Comparison of ENCODE assay signal across 8 cellular contexts in genomic region chr22:46070215-46070721, GRCh38.
DNase-seq lines count a peak whose midpoint lies in the region; ATAC-seq and TF ChIP-seq lines count a peak whose summit lies in the region.

No MANE protein-coding gene starts in this region.

- TF ChIP-seq CTCF in IMR-90 (conservative IDR thresholded peaks at IDR 0.05; ENCODE audit: low read depth, low read length): no peak
- no peak for TF ChIP-seq CTCF in right atrium auricular region (IDR thresholded peaks at IDR 0.05)
- TF ChIP-seq CTCF in gastrocnemius medialis (IDR thresholded peaks at IDR 0.05 in 4 of 5, conservative IDR thresholded peaks at IDR 0.05 in 1 of 5): no peak

- intact Hi-C loops in IMR-90 (cut with micrococcal nuclease): loop anchor here (5.0 kb wide), 1 partner anchor 47 kb away; no protein-coding TSS in a partner anchor
- intact Hi-C loops in gastrocnemius medialis (cut with DNase I; ENCODE audit: low total_unique reads): loop anchor here (2.0 kb wide), 1 partner anchor 15 kb away; no protein-coding TSS in a partner anchor

- peaks cover 5% of the 10 kb centered on the region for H3K36me3 Mint-ChIP-seq in activated T-helper 17 cell treated with anti-CD3 and anti-CD28 coated beads, Interleukin-2, amount 50 U/mL, for 72 hours (ENCODE audit: low read depth)

- H3K4ac ChIP-seq in IMR-90 (ENCODE audit: low read depth, low read length): peak overlapping the region; percentile 96

- POLR2A ChIA-PET in IMR-90 (lab: Charles Lee; ENCODE audit: unreplicated experiment): interaction anchor here (0.6 kb wide), 1 partner anchor 58 kb away, joined by 3 read pairs; no protein-coding TSS in a partner anchor

- H3K27ac Mint-ChIP-seq in activated T-helper 17 cell treated with anti-CD3 and anti-CD28 coated beads, Interleukin-2, amount 50 U/mL, for 72 hours: peak overlapping the region; percentile 89

- peaks cover 30% of the 10 kb centered on the region for H3K4me1 Mint-ChIP-seq in activated T-helper 17 cell treated with anti-CD3 and anti-CD28 coated beads, Interleukin-2, amount 50 U/mL, for 72 hours

- H3K27me3 Mint-ChIP-seq in activated T-helper 17 cell treated with anti-CD3 and anti-CD28 coated beads, Interleukin-2, amount 50 U/mL, for 72 hours: no peaks in the 10 kb centered on the region

- peak overlapping the region; percentile 88 for H2AFZ ChIP-seq in IMR-90 (replicated peaks; ENCODE audit: low read length, poor library complexity)

- H2AK9ac ChIP-seq in IMR-90 (replicated peaks; ENCODE audit: low read depth, low read length, poor library complexity): peak overlapping the region; percentile 96

- 0 out of 2 replicates have a peak overlapping the region, but pooled peaks have one; percentile 30 for H2BK20ac ChIP-seq in IMR-90 (ENCODE audit: low read depth, low read length)

- H3K36me3 ChIP-seq in ES-I3 (ENCODE audit: insufficient read depth, low read length): no peaks in the 10 kb centered on the region
- H3K36me3 ChIP-seq in IMR-90 (ENCODE audit: control insufficient read depth, insufficient read depth, low read length): peaks cover 12% of the 10 kb centered on the region
- H3K36me3 ChIP-seq in right atrium auricular region: no peaks in the 10 kb centered on the region
- no peaks in the 10 kb centered on the region for H3K36me3 ChIP-seq in gastrocnemius medialis

- peak overlapping the region; percentile 84 to 87 for H4K8ac ChIP-seq in IMR-90 (ENCODE audit: low read depth in 2 of 2, low read length in 2 of 2)

- in situ Hi-C loops in IMR-90 (cut with MboI; ENCODE audit: low sequenced_read_pairs): no loop called here
- in situ Hi-C loops in gastrocnemius medialis (cut with MboI; ENCODE audit: low sequenced_read_pairs in 4 of 4): no loop called here

- peaks cover 9 to 37% of the 10 kb centered on the region in 2 experiments for H3K79me1 ChIP-seq in IMR-90 (ENCODE audit: low read depth in 1 of 2, low read length in 2 of 2)

- H2BK120ac ChIP-seq in IMR-90 (ENCODE audit: low read depth, low read length): peak overlapping the region; percentile 85; the same call in 1 of the 2 replicates

- H3K27ac ChIP-seq in IMR-90 (ENCODE audit: insufficient read depth, low read length) (peak overlapping the region; percentile 99), right atrium auricular region (peak overlapping the region; percentile 100), gastrocnemius medialis (peak overlapping the region; percentile 98 to 99 (median 98))

- peak; percentile 2 for ATAC-seq in IMR-90 (ENCODE audit: low read depth)
- peak; percentile 50 for ATAC-seq in activated T-helper 17 cell treated with anti-CD3 and anti-CD28 coated beads, Interleukin-2, amount 50 U/mL, for 72 hours (replicated peaks)
- peak; percentile 18 to 24 for ATAC-seq in gastrocnemius medialis
- no peak for ATAC-seq in HG02973 (IDR thresholded peaks at IDR 0.05; ENCODE audit: unreplicated experiment)
- ATAC-seq in HG03460 (IDR thresholded peaks at IDR 0.05; ENCODE audit: unreplicated experiment): no peak

- DNase-seq in IMR-90 (peak; percentile 42), right atrium auricular region (ENCODE audit: low spot score) (peak; percentile 87), gastrocnemius medialis (peak in 1 of 2 donors; percentile 85), GM19240 (ENCODE audit: insufficient read length, low spot score) (no peak)

- peaks cover 9% of the 10 kb centered on the region for H3K9me1 ChIP-seq in IMR-90 (ENCODE audit: insufficient read depth, low read length)

- CTCF ChIA-PET in IMR-90 (lab: Yijun Ruan, JAX): no interaction called here

- H3K18ac ChIP-seq in IMR-90 (ENCODE audit: low read depth, low read length): peak overlapping the region; percentile 20; the same call in 1 of the 2 replicates

- peak overlapping the region; percentile 97 for H3K23ac ChIP-seq in IMR-90 (ENCODE audit: low read depth, low read length)

- dilution Hi-C loops in IMR-90 (cut with HindIII; ENCODE audit: low sequenced_read_pairs, unreplicated experiment): no loop called here

- H3K14ac ChIP-seq in IMR-90 (replicated peaks; ENCODE audit: low read depth, low read length): peak overlapping the region; percentile 95

- no peaks in the 10 kb centered on the region for H3K9me3 Mint-ChIP-seq in activated T-helper 17 cell treated with anti-CD3 and anti-CD28 coated beads, Interleukin-2, amount 50 U/mL, for 72 hours

- H3K4me3 Mint-ChIP-seq in activated T-helper 17 cell treated with anti-CD3 and anti-CD28 coated beads, Interleukin-2, amount 50 U/mL, for 72 hours: peak overlapping the region; percentile 89

- peak overlapping the region; percentile 81 for H3K56ac ChIP-seq in IMR-90 (ENCODE audit: extremely low read depth, insufficient read depth, low read length)

- H3K4me3 ChIP-seq in IMR-90 (ENCODE audit: insufficient read depth, low read depth, low read length): peak overlapping the region; percentile 81
- H3K4me3 ChIP-seq in right atrium auricular region: peak overlapping the region; percentile 82 to 90
- peak overlapping the region; percentile 74 to 90 (median 85) for H3K4me3 ChIP-seq in gastrocnemius medialis

- peak overlapping the region; percentile 35; the same call in 1 of the 2 replicates for H4K5ac ChIP-seq in IMR-90 (ENCODE audit: low read depth, low read length)

- 0% methylated on average over 32 of the region's 44 CpGs; no CpG with 5 or more reads in 1 of the 2 experiments for WGBS in IMR-90 (ENCODE audit: extremely low coverage in 2 of 2, insufficient read length in 1 of 2), 2 experiments

- peak overlapping the region; percentile 92 for H3K4me2 ChIP-seq in IMR-90 (ENCODE audit: low read depth, low read length)

- no peak for TF ChIP-seq RAD21 in IMR-90 (IDR thresholded peaks at IDR 0.05; ENCODE audit: low read length)

- BruUV-seq in IMR-90 (replicated peaks; lab: Mats Ljungman, UMichigan): no TSS peak

- TF ChIP-seq POLR2A in IMR-90 (IDR thresholded peaks at IDR 0.05; ENCODE audit: low read depth, low read length) (no peak), gastrocnemius medialis (IDR thresholded peaks at IDR 0.05) (no peak)

- H3K9ac ChIP-seq in ES-I3 (ENCODE audit: low read depth, low read length) (peak overlapping the region; percentile 83), IMR-90 (ENCODE audit: low read depth, low read length) (peak overlapping the region; percentile 95)

- H3K9me3 ChIP-seq in ES-I3 (ENCODE audit: control insufficient read depth, insufficient read depth, low read length) (no peaks in the 10 kb centered on the region), IMR-90 (ENCODE audit: control insufficient read depth, insufficient read depth, low read length) (no peaks in the 10 kb centered on the region), right atrium auricular region (no peaks in the 10 kb centered on the region), gastrocnemius medialis (no peaks in the 10 kb centered on the region)

- H2BK5ac ChIP-seq in IMR-90 (ENCODE audit: low read depth, low read length, poor library complexity, severe bottlenecking): peak overlapping the region; percentile 92

- H4K20me1 ChIP-seq in IMR-90 (ENCODE audit: insufficient read depth, low read length): peaks cover 23% of the 10 kb centered on the region

- peak overlapping the region; percentile 40; the same call in 1 of the 3 replicates for H2BK15ac ChIP-seq in IMR-90 (ENCODE audit: low read depth, low read length)

- H4K91ac ChIP-seq in IMR-90 (ENCODE audit: insufficient read depth, low read depth, low read length): peak overlapping the region; percentile 94

- H2AK5ac ChIP-seq in IMR-90 (ENCODE audit: low read depth, low read length): peak overlapping the region; percentile 85

- H3K27me3 ChIP-seq in IMR-90 (ENCODE audit: control insufficient read depth, insufficient read depth, low read length) (no peaks in the 10 kb centered on the region), right atrium auricular region (no peaks in the 10 kb centered on the region), gastrocnemius medialis (no peaks in the 10 kb centered on the region)

- H3K4me1 ChIP-seq in ES-I3 (ENCODE audit: insufficient read depth, low read length) (0 out of 2 replicates have a peak, but pooled peaks cover 3% of the 10 kb centered on the region), IMR-90 (ENCODE audit: control insufficient read depth, insufficient read depth, low read length) (peaks cover 21% of the 10 kb centered on the region), right atrium auricular region (peaks cover 0 to 49% of the 10 kb centered on the region in 2 donors), gastrocnemius medialis (peaks cover 47 to 57% of the 10 kb centered on the region in 2 donors)

TF ChIP-seq in IMR-90, 13 proteins besides CTCF, POLR2A, EP300 and RAD21 (continues in another document):
- TF ChIP-seq FOS (IDR thresholded peaks at IDR 0.05; ENCODE audit: low read depth, low read length) (no peak), MAZ (IDR thresholded peaks at IDR 0.05; ENCODE audit: borderline replicate concordance, low read depth, low read length) (no peak), CHD1 (IDR thresholded peaks at IDR 0.05; ENCODE audit: low read depth, low read length) (no peak), RCOR1 (IDR thresholded peaks at IDR 0.05; ENCODE audit: insufficient replicate concordance, low read length) (no peak), CEBPB (IDR thresholded peaks at IDR 0.05; ENCODE audit: low read depth, low read length) (no peak), SMC3 (IDR thresholded peaks at IDR 0.05; ENCODE audit: low read depth, low read length) (no peak), NFE2L2 (IDR thresholded peaks at IDR 0.05; ENCODE audit: low read depth, low read length) (no peak), BHLHE40 (IDR thresholded peaks at IDR 0.05; ENCODE audit: low read depth, low read length) (no peak), USF2 (IDR thresholded peaks at IDR 0.05; ENCODE audit: low read depth, low read length) (no peak), MXI1 (IDR thresholded peaks at IDR 0.05; ENCODE audit: borderline replicate concordance, low read depth, low read length) (no peak), RFX5 (IDR thresholded peaks at IDR 0.05; ENCODE audit: low read depth, low read length) (no peak), ELK1 (IDR thresholded peaks at IDR 0.05; ENCODE audit: borderline replicate concordance, low read depth, low read length) (no peak)

Comparison
In these comparisons a context has a peak if more than half of its experiments do, and no peak if none do; other contexts are left out.
1. ATAC-seq: peak in IMR-90 (single experiment), activated T-helper 17 cell treated with anti-CD3 and anti-CD28 coated beads, Interleukin-2, amount 50 U/mL, for 72 hours (single experiment) and gastrocnemius medialis (2 of 2); none in HG02973 (single experiment) and HG03460 (single experiment).
2. Peak in every context shown above with its lines, with median percentiles within 50 percentile points of each other: H3K27ac ChIP-seq and H3K4me3 ChIP-seq.